26 cellular contexts compared by ENCODE assay signal in genomic region chr4:95367824-95368223, GRCh38.
"Had no signal": no experiment of that assay in that cellular context is flagged by ENCODE, and none has a peak within 500 bp of the region (broad histone marks: within the 10 kb centered on the region; RNA-seq: fewer than 3 reads in every experiment).

No MANE protein-coding gene starts in this region.

- H3K27ac ChIP-seq: hepatocyte, left ventricle myocardium inferior, pancreas, prostate gland, skin epidermis, tibial nerve, uterus had no signal

- H3K4me3 Mint-ChIP-seq: mesothelial cell of epicardium; naive thymus-derived CD4-positive, alpha-beta T cell; natural killer cell treated with Interleukin-12 subunit alpha and Interleukin-12 subunit beta and Interleukin-15 and Interleukin-18, amount 100 ng/mL, for 72 hours; neural crest cell; stimulated activated effector memory CD8-positive, alpha-beta T cell treated with anti-CD3 and anti-CD28 coated beads, Interleukin-12 subunit alpha, Interleukin-12 subunit beta, amount 100 ng/mL, for 72 hours; stimulated activated naive CD8-positive, alpha-beta T cell treated with anti-CD3 and anti-CD28 coated beads, Interleukin-15, Interleukin-2, amounts not matched to agents 100 ng/mL and 50 ng/mL, for 24 hours; type B pancreatic cell had no signal

- H3K4me3 ChIP-seq: hepatocyte, left ventricle myocardium inferior, lung, pancreas, prostate gland, skin epidermis, tibial nerve, uterus had no signal

- H3K27me3 ChIP-seq: hepatocyte, pancreas, tibial nerve, uterus had no signal

- DNase-seq: islet precursor cell; left ventricle myocardium inferior; mesendoderm; naive thymus-derived CD4-positive, alpha-beta T cell; nucleus accumbens; pancreas; posterior cingulate gyrus; retina; right cardiac atrium; stimulated activated CD4-positive, alpha-beta T cell treated with anti-CD3 and anti-CD28 coated beads, Interleukin-12 subunit alpha, Interleukin-12 subunit beta, amount 100 ng/mL, for 4 hours; stimulated activated CD4-positive, alpha-beta T cell treated with anti-CD3 and anti-CD28 coated beads, Interleukin-15, amount 100 ng/mL, for 24 hours; stimulated activated CD4-positive, alpha-beta T cell treated with anti-CD3 and anti-CD28 coated beads, Interleukin-2, amount 100 ng/mL, for 24 hours; stimulated activated CD4-positive, alpha-beta T cell treated with anti-CD3 and anti-CD28 coated beads, Interleukin-4, amount 100 ng/mL, for 1 hour; stimulated activated naive CD4-positive, alpha-beta T cell; uterus had no signal

- H3K36me3 Mint-ChIP-seq: mesothelial cell of epicardium; naive thymus-derived CD4-positive, alpha-beta T cell; natural killer cell treated with Interleukin-12 subunit alpha and Interleukin-12 subunit beta and Interleukin-15 and Interleukin-18, amount 100 ng/mL, for 72 hours; stimulated activated effector memory CD8-positive, alpha-beta T cell treated with anti-CD3 and anti-CD28 coated beads, Interleukin-12 subunit alpha, Interleukin-12 subunit beta, amount 100 ng/mL, for 72 hours had no signal

- H3K27ac Mint-ChIP-seq: mesothelial cell of epicardium; naive thymus-derived CD4-positive, alpha-beta T cell; natural killer cell treated with Interleukin-12 subunit alpha and Interleukin-12 subunit beta and Interleukin-15 and Interleukin-18, amount 100 ng/mL, for 72 hours; stimulated activated effector memory CD8-positive, alpha-beta T cell treated with anti-CD3 and anti-CD28 coated beads, Interleukin-12 subunit alpha, Interleukin-12 subunit beta, amount 100 ng/mL, for 72 hours; stimulated activated naive CD8-positive, alpha-beta T cell treated with anti-CD3 and anti-CD28 coated beads, Interleukin-15, Interleukin-2, amounts not matched to agents 100 ng/mL and 50 ng/mL, for 24 hours; type B pancreatic cell had no signal

- H3K9me3 Mint-ChIP-seq: mesothelial cell of epicardium; natural killer cell treated with Interleukin-12 subunit alpha and Interleukin-12 subunit beta and Interleukin-15 and Interleukin-18, amount 100 ng/mL, for 72 hours; neural crest cell; stimulated activated effector memory CD8-positive, alpha-beta T cell treated with anti-CD3 and anti-CD28 coated beads, Interleukin-12 subunit alpha, Interleukin-12 subunit beta, amount 100 ng/mL, for 72 hours; stimulated activated naive CD8-positive, alpha-beta T cell treated with anti-CD3 and anti-CD28 coated beads, Interleukin-15, Interleukin-2, amounts not matched to agents 100 ng/mL and 50 ng/mL, for 24 hours; type B pancreatic cell had no signal

- H3K4me1 Mint-ChIP-seq: naive thymus-derived CD4-positive, alpha-beta T cell; stimulated activated effector memory CD8-positive, alpha-beta T cell treated with anti-CD3 and anti-CD28 coated beads, Interleukin-12 subunit alpha, Interleukin-12 subunit beta, amount 100 ng/mL, for 72 hours had no signal

- H3K27me3 Mint-ChIP-seq: naive thymus-derived CD4-positive, alpha-beta T cell; natural killer cell treated with Interleukin-12 subunit alpha and Interleukin-12 subunit beta and Interleukin-15 and Interleukin-18, amount 100 ng/mL, for 72 hours; stimulated activated naive CD8-positive, alpha-beta T cell treated with anti-CD3 and anti-CD28 coated beads, Interleukin-15, Interleukin-2, amounts not matched to agents 100 ng/mL and 50 ng/mL, for 24 hours had no signal
